In the genomic region with DNA sequence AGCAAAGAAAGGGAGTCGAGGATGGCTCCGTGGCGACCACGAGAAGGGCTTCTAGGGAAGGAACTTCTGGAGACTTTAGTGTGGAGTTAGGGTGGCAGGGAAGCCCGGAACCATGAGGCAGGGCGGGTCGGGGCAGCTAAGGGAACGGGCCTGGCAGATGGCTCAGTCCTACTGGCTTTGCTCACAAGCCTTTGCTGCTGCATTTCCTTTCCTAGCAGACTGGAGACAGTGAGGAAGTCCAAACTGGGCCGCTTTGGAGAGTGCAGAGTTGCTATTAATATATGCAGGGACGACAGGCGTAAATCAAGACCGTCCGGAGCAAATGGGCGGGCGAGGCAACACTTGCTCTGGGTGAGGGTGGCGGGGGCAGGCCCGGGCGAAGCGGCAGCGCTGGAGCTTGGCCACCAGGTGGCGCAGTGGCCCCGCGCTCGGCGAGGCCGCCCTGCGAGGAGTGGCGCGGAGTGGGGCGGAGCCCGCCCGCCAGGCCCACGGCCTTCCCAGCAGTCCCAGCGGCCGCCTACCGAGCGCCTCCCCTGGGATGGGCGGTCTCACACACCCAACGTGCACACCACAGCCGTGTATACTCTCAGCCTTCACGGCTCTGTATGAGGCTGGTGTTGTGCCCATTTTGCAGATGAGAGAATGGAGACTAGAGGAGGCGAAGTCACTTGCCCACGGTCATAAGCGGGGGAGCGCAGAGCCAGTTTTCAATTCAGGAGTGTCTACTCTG, we compare ENCODE assay signal across 8 cellular contexts. TPM values are rescaled to one million over a fixed set of nuclear protein-coding genes. Genes with fewer than 3 reads are reported as not detected.
A peak's percentile ranks its signal among the peaks of the same experiment; 100 is the strongest.
DNase-seq lines count a peak whose midpoint lies in the region; ATAC-seq and TF ChIP-seq lines count a peak whose summit lies in the region.

No MANE protein-coding gene starts in this region.

- H3K9me3 ChIP-seq in Peyer's patch, result no peaks in the 10 kb centered on the region
- no peaks in the 10 kb centered on the region for H3K9me3 ChIP-seq in esophagus squamous epithelium
- no peaks in the 10 kb centered on the region for H3K9me3 ChIP-seq in naive thymus-derived CD4-positive, alpha-beta T cell (ENCODE audit: control insufficient read depth in 2 of 3, low read length in 3 of 3)

- no peaks in the 10 kb centered on the region for H3K27me3 ChIP-seq in Peyer's patch
- no peaks in the 10 kb centered on the region for H3K27me3 ChIP-seq in esophagus squamous epithelium
- H3K27me3 ChIP-seq in naive thymus-derived CD4-positive, alpha-beta T cell (ENCODE audit: control insufficient read depth in 2 of 2, insufficient read depth in 2 of 2, low read length in 2 of 2), result no peaks in the 10 kb centered on the region

- peak overlapping the region; percentile 84 for H3K27ac Mint-ChIP-seq in activated T-cell treated with anti-CD3 and anti-CD28 coated beads, Interleukin-2, amount 50 U/mL, for 72 hours
- H3K27ac Mint-ChIP-seq in naive thymus-derived CD4-positive, alpha-beta T cell, result peak overlapping the region; percentile 82 to 97 (median 91)
- H3K27ac Mint-ChIP-seq in stimulated activated naive B cell treated with anti-CD40 and anti-IgM and Interleukin-4, amounts not matched to agents 10 μg/mL and 1 μg/mL and 100 μg/mL, for 72 hours, result peak overlapping the region; percentile 91

- CTCF ChIA-PET in naive thymus-derived CD4-positive, alpha-beta T cell (lab: Charles Lee), result interaction anchor here (0.7 to 10.6 kb wide), 7 partner anchors 120 to 488 kb away, joined by 3 to 152 read pairs (median 3); no protein-coding TSS in a partner anchor

- peak; percentile 85 to 90 for TF ChIP-seq POLR2A in Peyer's patch (IDR thresholded peaks at IDR 0.05)
- TF ChIP-seq POLR2A in esophagus squamous epithelium (IDR thresholded peaks at IDR 0.05), result peak in 2 of 4 donors; percentile 42 to 79

- peak; percentile 97 for DNase-seq in DMS53 treated with DMSO at 0.1 percent for 48 hours (lab: John Stamatoyannopoulos, UW; ENCODE audit: unreplicated experiment)
- peak; percentile 89 for DNase-seq in HuH-7 (ENCODE audit: low spot score)
- peak; percentile 92 to 97 (median 96) for DNase-seq in Peyer's patch
- DNase-seq in activated T-cell treated with anti-CD3 and anti-CD28 coated beads, Interleukin-2, amount 50 U/mL, for 72 hours, result peak; percentile 95 to 97
- peak; percentile 69 for DNase-seq in esophagus squamous epithelium (lab: John Stamatoyannopoulos, UW)
- peak; percentile 89 to 98 (median 93) for DNase-seq in naive thymus-derived CD4-positive, alpha-beta T cell
- peak; percentile 91 for DNase-seq in stimulated activated naive B cell treated with anti-CD40 and anti-IgM and Interleukin-4, amounts not matched to agents 10 μg/mL and 1 μg/mL and 100 μg/mL, for 72 hours

- POLR2A ChIA-PET in naive thymus-derived CD4-positive, alpha-beta T cell (lab: Charles Lee), result interaction anchor here (0.7 to 4.1 kb wide), 6 partner anchors 120 to 208 kb away, joined by 3 to 53 read pairs (median 4); partner anchors contain the start of genes CACNA2D4 and DCP1B

- peaks cover 16% of the 10 kb centered on the region for H3K4me1 Mint-ChIP-seq in activated T-cell treated with anti-CD3 and anti-CD28 coated beads, Interleukin-2, amount 50 U/mL, for 72 hours (ENCODE audit: low read depth)
- peaks cover 10 to 24% (median 19%) of the 10 kb centered on the region in 7 donors for H3K4me1 Mint-ChIP-seq in naive thymus-derived CD4-positive, alpha-beta T cell
- H3K4me1 Mint-ChIP-seq in stimulated activated naive B cell treated with anti-CD40 and anti-IgM and Interleukin-4, amounts not matched to agents 10 μg/mL and 1 μg/mL and 100 μg/mL, for 72 hours, result peaks cover 29 to 37% of the 10 kb centered on the region in 2 donors

- H3K9me3 Mint-ChIP-seq in activated T-cell treated with anti-CD3 and anti-CD28 coated beads, Interleukin-2, amount 50 U/mL, for 72 hours, result no peaks in the 10 kb centered on the region
- H3K9me3 Mint-ChIP-seq in naive thymus-derived CD4-positive, alpha-beta T cell, result no peaks in the 10 kb centered on the region
- no peaks in the 10 kb centered on the region for H3K9me3 Mint-ChIP-seq in stimulated activated naive B cell treated with anti-CD40 and anti-IgM and Interleukin-4, amounts not matched to agents 10 μg/mL and 1 μg/mL and 100 μg/mL, for 72 hours

- 2 to 4% methylated on average over 14 to 25 of the region's 45 CpGs for WGBS in esophagus squamous epithelium, 2 donors

- H3K36me3 ChIP-seq in Peyer's patch (no peaks in the 10 kb centered on the region), esophagus squamous epithelium (no peaks in the 10 kb centered on the region)
- no peaks in the 10 kb centered on the region for H3K36me3 ChIP-seq in naive thymus-derived CD4-positive, alpha-beta T cell (ENCODE audit: control insufficient read depth in 2 of 3, insufficient read depth in 3 of 3, low read length in 3 of 3)

- ATAC-seq in GM21447 (IDR thresholded peaks at IDR 0.05; ENCODE audit: unreplicated experiment), result peak; percentile 83
- ATAC-seq in activated T-cell treated with anti-CD3 and anti-CD28 coated beads, Interleukin-2, amount 50 U/mL, for 72 hours (replicated peaks in 1 of 2), result peak; percentile 96 to 98
- ATAC-seq in naive thymus-derived CD4-positive, alpha-beta T cell, result peak; percentile 97
- peak; percentile 93 to 95 for ATAC-seq in stimulated activated naive B cell treated with anti-CD40 and anti-IgM and Interleukin-4, amounts not matched to agents 10 μg/mL and 1 μg/mL and 100 μg/mL, for 72 hours (replicated peaks)

- intact Hi-C loops in esophagus squamous epithelium (cut with DNase I), result loop anchor here (5.0 kb wide), 2 partner anchors 141 to 236 kb away; no protein-coding TSS in a partner anchor
- intact Hi-C loops in naive thymus-derived CD4-positive, alpha-beta T cell (cut with micrococcal nuclease), result loop anchor here (1.0 to 5.0 kb wide), 15 partner anchors 8 to 1407 kb away; partner anchors contain the start of genes DCP1B (in 2 of the 2), CACNA1C (in 1 of the 2), ITFG2 (in 1 of the 2) and KDM5A (in 1 of the 2)

- peaks cover 0 to 2% of the 10 kb centered on the region in 2 donors for H3K36me3 Mint-ChIP-seq in activated T-cell treated with anti-CD3 and anti-CD28 coated beads, Interleukin-2, amount 50 U/mL, for 72 hours (ENCODE audit: insufficient read depth in 2 of 2)
- H3K36me3 Mint-ChIP-seq in naive thymus-derived CD4-positive, alpha-beta T cell, result no peaks in the 10 kb centered on the region
- peaks cover 4 to 7% of the 10 kb centered on the region in 2 donors for H3K36me3 Mint-ChIP-seq in stimulated activated naive B cell treated with anti-CD40 and anti-IgM and Interleukin-4, amounts not matched to agents 10 μg/mL and 1 μg/mL and 100 μg/mL, for 72 hours

- TF ChIP-seq CTCF in Peyer's patch (IDR thresholded peaks at IDR 0.05), result peak; percentile 98 to 100 (median 100)
- peak; percentile 98 to 100 (median 100) for TF ChIP-seq CTCF in esophagus squamous epithelium (IDR thresholded peaks at IDR 0.05)

- H3K4me3 Mint-ChIP-seq in activated T-cell treated with anti-CD3 and anti-CD28 coated beads, Interleukin-2, amount 50 U/mL, for 72 hours, result peak overlapping the region; percentile 88 to 93
- peak overlapping the region; percentile 85 to 95 (median 93) for H3K4me3 Mint-ChIP-seq in naive thymus-derived CD4-positive, alpha-beta T cell
- H3K4me3 Mint-ChIP-seq in stimulated activated naive B cell treated with anti-CD40 and anti-IgM and Interleukin-4, amounts not matched to agents 10 μg/mL and 1 μg/mL and 100 μg/mL, for 72 hours, result peak overlapping the region; percentile 88 to 89

- H3K4me1 ChIP-seq in Peyer's patch (peaks cover 0 to 17% (median 11%) of the 10 kb centered on the region in 4 donors), esophagus squamous epithelium (peaks cover 9 to 46% (median 12%) of the 10 kb centered on the region in 3 donors)
- H3K4me1 ChIP-seq in naive thymus-derived CD4-positive, alpha-beta T cell (ENCODE audit: control insufficient read depth in 2 of 2, insufficient read depth in 2 of 2, low read length in 2 of 2), result peaks cover 6 to 13% of the 10 kb centered on the region in 2 donors

- H3K27me3 Mint-ChIP-seq in activated T-cell treated with anti-CD3 and anti-CD28 coated beads, Interleukin-2, amount 50 U/mL, for 72 hours (ENCODE audit: low read depth), result no peaks in the 10 kb centered on the region
- no peaks in the 10 kb centered on the region for H3K27me3 Mint-ChIP-seq in naive thymus-derived CD4-positive, alpha-beta T cell
- H3K27me3 Mint-ChIP-seq in stimulated activated naive B cell treated with anti-CD40 and anti-IgM and Interleukin-4, amounts not matched to agents 10 μg/mL and 1 μg/mL and 100 μg/mL, for 72 hours, result no peaks in the 10 kb centered on the region

- peak overlapping the region; percentile 85 to 94 (median 93) for H3K27ac ChIP-seq in Peyer's patch
- H3K27ac ChIP-seq in esophagus squamous epithelium, result peak overlapping the region; percentile 82 to 91 (median 89)
- H3K27ac ChIP-seq in naive thymus-derived CD4-positive, alpha-beta T cell (ENCODE audit: low read depth, low read length), result peak overlapping the region; percentile 80

- H3K4me3 ChIP-seq in Peyer's patch (peak overlapping the region; percentile 62 to 83 (median 81)), esophagus squamous epithelium (peak overlapping the region; percentile 52 to 82 (median 74))
- peak overlapping the region; percentile 74 for H3K4me3 ChIP-seq in naive thymus-derived CD4-positive, alpha-beta T cell (ENCODE audit: low read length)

RNA-seq across cellular contexts. Expression of gene LRTM2, which starts 24.4 kb away (rescaled TPM):
- total RNA-seq in Peyer's patch (not detected), esophagus squamous epithelium (not detected)
- total RNA-seq in activated T-cell treated with anti-CD3 and anti-CD28 coated beads, Interleukin-2, amount 50 U/mL, for 72 hours, result under 1 TPM in 1 of 2 donors, not detected in 1; 0.14 TPM
- total RNA-seq in naive thymus-derived CD4-positive, alpha-beta T cell, result under 1 TPM in 1 of 5 experiments, not detected in 4; 0.12 TPM
- not detected for polyA plus RNA-seq in naive thymus-derived CD4-positive, alpha-beta T cell

Comparison
In these comparisons a context has a peak if more than half of its experiments do, and no peak if none do; other contexts are left out.
1. Peak in every context shown above with its lines: DNase-seq, ATAC-seq, H3K4me3 ChIP-seq and H3K27ac ChIP-seq.